In the genomic region with DNA sequence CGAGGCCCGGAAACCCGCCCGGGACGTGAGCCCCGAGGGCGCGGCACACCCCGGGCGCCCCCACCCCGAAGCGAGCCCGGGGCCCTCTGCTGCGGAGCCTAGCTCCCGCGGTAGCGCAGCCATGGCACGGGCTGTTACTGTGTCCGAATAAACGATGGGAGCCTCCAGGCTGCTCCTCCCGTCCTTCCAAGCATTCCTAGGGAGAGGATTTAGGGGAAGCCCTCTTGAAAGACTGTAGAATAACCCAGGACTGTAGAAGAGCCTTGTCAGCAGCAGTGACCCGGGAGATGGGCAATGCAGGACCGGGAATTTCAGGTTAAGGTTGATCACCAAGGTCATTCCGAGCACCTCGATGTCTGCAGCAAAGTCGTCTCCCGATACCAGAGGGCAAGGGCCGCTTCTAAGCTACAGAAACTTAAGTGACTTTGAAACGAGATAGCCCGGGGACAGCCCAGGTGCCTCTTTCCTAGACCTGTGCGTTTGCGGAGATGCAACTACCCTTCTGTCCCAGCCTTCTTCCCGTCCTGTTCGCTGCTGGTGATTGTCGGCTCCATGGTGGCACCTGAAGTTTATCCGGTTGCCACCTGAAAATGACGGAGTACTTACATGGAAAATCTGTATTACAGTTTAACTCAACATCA, we compare ENCODE assay signal across 8 cellular contexts. TPM values are rescaled to one million over a fixed set of nuclear protein-coding genes. Genes with fewer than 3 reads are reported as not detected.
DNase-seq lines count a peak whose midpoint lies in the region; ATAC-seq, FAIRE-seq and TF ChIP-seq lines count a peak whose summit lies in the region.

No MANE protein-coding gene starts in this region.

- H3K27me3 ChIP-seq in BJ (ENCODE audit: control insufficient read depth, insufficient read depth, low read length) (no peaks in the 10 kb centered on the region), GM12878 (replicated peaks in 1 of 2; ENCODE audit: control insufficient read depth in 2 of 2, insufficient read depth in 2 of 2, low read length in 1 of 2) (no peaks in the 10 kb centered on the region)

- POLR2A ChIA-PET in BJ (lab: Charles Lee), result no interaction called here
- POLR2A ChIA-PET in GM12878 (lab: Charles Lee), result interaction anchor here (0.5 kb wide), 1 partner anchor 26 kb away, joined by 4 read pairs; no protein-coding TSS in a partner anchor

- peaks cover 23% of the 10 kb centered on the region for H3K79me2 ChIP-seq in GM12878 (ENCODE audit: control insufficient read depth, insufficient read depth, low read length)

- H3K36me3 ChIP-seq in BJ (ENCODE audit: control insufficient read depth, insufficient read depth, low read length) (no peaks in the 10 kb centered on the region), GM12878 (ENCODE audit: control insufficient read depth in 2 of 2, insufficient read depth in 2 of 2, low read length in 1 of 2) (no peaks in the 10 kb centered on the region)

- H3K9ac ChIP-seq in GM12878 (ENCODE audit: control insufficient read depth, insufficient read depth, low read length), result peak overlapping the region; percentile 68

- H3K4me3 ChIP-seq in BJ (ENCODE audit: low read depth, low read length), result peak overlapping the region; percentile 75
- peak overlapping the region; percentile 85 for H3K4me3 ChIP-seq in GM12878

- peaks cover 3% of the 10 kb centered on the region for H3K4me1 ChIP-seq in GM12878 (ENCODE audit: control insufficient read depth, insufficient read depth, low read length)

- no peak for FAIRE-seq in GM12878 (lab: Jason Lieb, UNC)

- SMC1A ChIA-PET in GM12878 (lab: Charles Lee; ENCODE audit: uncharacterized antibody, unreplicated experiment), result interaction anchor here (2.5 kb wide), 1 partner anchor 63 kb away, joined by 12 read pairs; no protein-coding TSS in a partner anchor

- intact Hi-C loops in GM12878 (cut with micrococcal nuclease; ENCODE audit: unreplicated experiment), result loop anchor here (5.0 kb wide), 2 partner anchors 152 to 197 kb away; no protein-coding TSS in a partner anchor

- TF ChIP-seq EP300 in GM12878 (IDR thresholded peaks at IDR 0.05; ENCODE audit: borderline replicate concordance in 1 of 2, control insufficient read depth in 1 of 2, low read depth in 2 of 2, low read length in 2 of 2), result no peak

- H2AFZ ChIP-seq in GM12878 (ENCODE audit: control insufficient read depth, low read depth, low read length), result peak overlapping the region; percentile 94

- ATAC-seq in GM21576 (IDR thresholded peaks at IDR 0.05; ENCODE audit: unreplicated experiment) (peak; percentile 8), GM12878 (peak; percentile 7), left lobe of liver (peak; percentile 6)

- peak overlapping the region; percentile 39; the same call in 1 of the 2 replicates for H3K27ac ChIP-seq in GM12878 (ENCODE audit: control insufficient read depth, insufficient read depth)

- peak overlapping the region; percentile 95 for H3K4me2 ChIP-seq in GM12878 (ENCODE audit: control insufficient read depth, insufficient read depth)

- CTCF ChIA-PET in BJ (lab: Yijun Ruan, JAX), result interaction anchor here (1.0 kb wide), 1 partner anchor 194 kb away, joined by 3 read pairs; no protein-coding TSS in a partner anchor
- CTCF ChIA-PET in GM12878 (lab: Yijun Ruan, JAX), result interaction anchor here (0.6 to 4.4 kb wide), 4 partner anchors 36 to 198 kb away, joined by 3 to 20 read pairs (median 6); no protein-coding TSS in a partner anchor

- in situ Hi-C loops in GM12878 (cut with MboI), result no loop called here

- DNase-seq in BJ (ENCODE audit: low read depth) (no peak), RPMI8226 (peak; percentile 76), GM12878 (ENCODE audit: low read depth, low spot score) (no peak), left lobe of liver (ENCODE audit: low spot score) (no peak), NCI-H2081 treated with DMSO at 0.1 percent for 48 hours (lab: John Stamatoyannopoulos, UW) (no peak), NCI-H1436 (lab: John Stamatoyannopoulos, UW) (no peak)
- peak; percentile 7 for DNase-seq in stimulated activated CD8-positive, alpha-beta memory T cell treated with anti-CD3 and anti-CD28 coated beads, Interleukin-12 subunit alpha, Interleukin-12 subunit beta, amount 100 ng/mL, for 4 hours (ENCODE audit: low read depth)

- H4K20me1 ChIP-seq in GM12878 (ENCODE audit: control insufficient read depth, insufficient read depth), result no peaks in the 10 kb centered on the region; the same call in 1 of the 2 replicates

- RAD21 ChIA-PET in GM12878 (lab: Charles Lee; ENCODE audit: unreplicated experiment), result interaction anchor here (1.1 to 5.8 kb wide), 8 partner anchors 25 to 206 kb away, joined by 3 to 42 read pairs (median 5); no protein-coding TSS in a partner anchor

- whole genome bisulfite sequencing in GM12878 (ENCODE audit: insufficient coverage, insufficient replicate concordance, low lambda C conversion rate, missing lambda C conversion rate), result under 1% methylated on average over 37 of the region's 37 CpGs

- BruUV-seq in GM12878 (replicated peaks; lab: Mats Ljungman, UMichigan), result no TSS peak

- TF ChIP-seq POLR2A in GM12878 (IDR thresholded peaks at IDR 0.05; ENCODE audit: low read depth, low read length), result no peak

- H3K9me3 ChIP-seq in GM12878 (replicated peaks; ENCODE audit: control insufficient read depth, insufficient read depth, low read length), result no peaks in the 10 kb centered on the region

- TF ChIP-seq RAD21 in GM12878 (IDR thresholded peaks at IDR 0.05; ENCODE audit: insufficient read depth, low read depth, low read length), result no peak

- TF ChIP-seq CTCF in BJ (IDR thresholded peaks at IDR 0.05; ENCODE audit: insufficient read depth, low read depth, low read length) (no peak), GM12878 (IDR thresholded peaks at IDR 0.05 in 2 of 3, conservative IDR thresholded peaks at IDR 0.05 in 1 of 3; ENCODE audit: control insufficient read depth in 2 of 3, extremely low read depth in 1 of 3, insufficient read depth in 1 of 3, low read depth in 3 of 3, low read length in 3 of 3) (no peak)

TF ChIP-seq in GM12878, 131 proteins besides CTCF, POLR2A, EP300 and RAD21 (continues in another document):
- no peak for TF ChIP-seq POU2F2 (IDR thresholded peaks at IDR 0.05; ENCODE audit: borderline replicate concordance, low read depth, low read length)
- TF ChIP-seq NKRF (conservative IDR thresholded peaks at IDR 0.05), result peak; percentile 28; the same call in 1 of the 2 replicates
- no peak for TF ChIP-seq BMI1 (IDR thresholded peaks at IDR 0.05; ENCODE audit: borderline replicate concordance)
- no peak for TF ChIP-seq MTA3 (IDR thresholded peaks at IDR 0.05; ENCODE audit: borderline replicate concordance, low read length)

RNA-seq across cellular contexts. Expression of gene MYO5A, which starts 0.7 kb away (rescaled TPM):
- polyA plus RNA-seq in BJ (2011; rRNA removed) (38.3 and 39.6 TPM in 2 replicates), GM12878 (2011; rRNA removed) (42.9 and 44.5 TPM in 2 replicates), GM12878 (2014; fragmentation: Illumina TruSeq; extraction: Trizol) (26.8 and 41.0 TPM in 2 replicates), GM12878 (2014; fragmentation: Nextera tagmentation; extraction: Ambion mirVana) (1 to 10 TPM; 4.2 to 4.3 TPM), GM12878 (2014; rRNA removed) (29.8 and 30.4 TPM in 2 replicates), GM12878 (2016; fragmentation: Nextera tagmentation; extraction: Ambion mirVana) (10 to 100 TPM; 17.6 to 18.1 TPM)
- polyA minus RNA-seq in BJ (2011; rRNA and poly(A)+ RNA removed), result 48.8 and 72.5 TPM in 2 replicates
- 30.8 and 31.3 TPM in 2 replicates for total RNA-seq in GM12878 (2013; cell fraction: nucleolus; rRNA removed)
- total RNA-seq in GM12878 (2014; rRNA removed) (32.4 and 33.1 TPM in 2 replicates), GM12878 (2014; rRNA removed; fragmentation: Illumina TruSeq; extraction: Trizol) (32.1 and 35.0 TPM in 2 replicates), GM12878 (2021) (30.2 and 34.6 TPM in 2 replicates), left lobe of liver (4.0 TPM)
- polyA plus RNA-seq in GM12878 (2011; ENCODE audit: low read depth), result 7.1 TPM
- 37.6 and 43.4 TPM in 2 replicates for polyA plus RNA-seq in GM12878 (2011; cell fraction: cytosol; rRNA removed)
- polyA plus RNA-seq in GM12878 (2011; cell fraction: nucleus; rRNA removed), result 51.9 and 59.1 TPM in 2 replicates
- 9.3 and 14.9 TPM in 2 replicates for polyA plus RNA-seq in GM12878 (2012)
- polyA minus RNA-seq in GM12878 (2011; rRNA and poly(A)+ RNA removed), result 72.4 and 94.5 TPM in 2 replicates
- 17.6 and 29.7 TPM in 2 replicates for polyA minus RNA-seq in GM12878 (2011; cell fraction: cytosol; rRNA and poly(A)+ RNA removed)
- polyA minus RNA-seq in GM12878 (2011; cell fraction: nucleus; rRNA and poly(A)+ RNA removed), result 28.9 and 42.3 TPM in 2 replicates

RNA-seq across cellular contexts. Expression of gene ARPP19, which starts 39.4 kb away (rescaled TPM):
- polyA plus RNA-seq in BJ (2011; rRNA removed) (29.3 and 47.8 TPM in 2 replicates), GM12878 (2011; rRNA removed) (167 and 209 TPM in 2 replicates), GM12878 (2014; fragmentation: Illumina TruSeq; extraction: Trizol) (119 and 147 TPM in 2 replicates), GM12878 (2014; fragmentation: Nextera tagmentation; extraction: Ambion mirVana) (100 to 1,000 TPM in 1 of 2 experiments, 10 to 100 TPM in 1; 77.2 to 114 TPM), GM12878 (2014; rRNA removed) (71.2 and 84.8 TPM in 2 replicates), GM12878 (2016; fragmentation: Nextera tagmentation; extraction: Ambion mirVana) (100 to 1,000 TPM; 120 to 124 TPM)
- polyA minus RNA-seq in BJ (2011; rRNA and poly(A)+ RNA removed), result 29.7 and 38.0 TPM in 2 replicates
- total RNA-seq in GM12878 (2013; cell fraction: nucleolus; rRNA removed), result 73.4 and 75.0 TPM in 2 replicates
- total RNA-seq in GM12878 (2014; rRNA removed) (122 and 150 TPM in 2 replicates), GM12878 (2014; rRNA removed; fragmentation: Illumina TruSeq; extraction: Trizol) (123 and 129 TPM in 2 replicates), GM12878 (2021) (161 and 167 TPM in 2 replicates), left lobe of liver (42.6 TPM)
- polyA plus RNA-seq in GM12878 (2011; ENCODE audit: low read depth), result 27.5 TPM
- polyA plus RNA-seq in GM12878 (2011; cell fraction: cytosol; rRNA removed), result 40.2 and 49.8 TPM in 2 replicates
- 24.9 and 28.6 TPM in 2 replicates for polyA plus RNA-seq in GM12878 (2011; cell fraction: nucleus; rRNA removed)
- 48.0 and 52.4 TPM in 2 replicates for polyA plus RNA-seq in GM12878 (2012)
- 62.9 and 115 TPM in 2 replicates for polyA minus RNA-seq in GM12878 (2011; rRNA and poly(A)+ RNA removed)
- 40.1 and 44.7 TPM in 2 replicates for polyA minus RNA-seq in GM12878 (2011; cell fraction: cytosol; rRNA and poly(A)+ RNA removed)
- polyA minus RNA-seq in GM12878 (2011; cell fraction: nucleus; rRNA and poly(A)+ RNA removed), result 13.4 and 25.0 TPM in 2 replicates

Comparison
In these comparisons a context has a peak if more than half of its experiments do, and no peak if none do; other contexts are left out.
1. DNase-seq: peak in RPMI8226 (single experiment) and stimulated activated CD8-positive, alpha-beta memory T cell treated with anti-CD3 and anti-CD28 coated beads, Interleukin-12 subunit alpha, Interleukin-12 subunit beta, amount 100 ng/mL, for 4 hours (single experiment); none in BJ (single experiment), GM12878 (single experiment), left lobe of liver (single experiment), NCI-H2081 treated with DMSO at 0.1 percent for 48 hours (single experiment) and NCI-H1436 (single experiment).
2. Peak in every context shown above with its lines, with median percentiles within 50 percentile points of each other: ATAC-seq.